ENCODE assay signal across 1 cellular context in genomic region chr7:1064581-1064980, GRCh38.
TF ChIP-seq lines count a peak whose summit lies in the region.

No MANE protein-coding gene starts in this region.

TF ChIP-seq in H1, 55 proteins besides CTCF, POLR2A, EP300 and RAD21:
- TF ChIP-seq SP2 (IDR thresholded peaks at IDR 0.05; ENCODE audit: low read length) = no peak
- no peak for TF ChIP-seq POU5F1 (IDR thresholded peaks at IDR 0.05; ENCODE audit: low read depth, low read length)
- no peak for TF ChIP-seq TAF7 (optimal IDR thresholded peaks at IDR 0.05; ENCODE audit: borderline replicate concordance, low read depth, low read length)
